In genomic region chr16:2196162-2196980, GRCh38 we compare ENCODE assay signal across 9 cellular contexts. TPM values are rescaled to one million over a fixed set of nuclear protein-coding genes. Genes with fewer than 3 reads are reported as not detected.
DNase-seq lines count a peak whose midpoint lies in the region; ATAC-seq and TF ChIP-seq lines count a peak whose summit lies in the region.
"Had no signal": no experiment of that assay in that cellular context is flagged by ENCODE, and none has a peak within 500 bp of the region (broad histone marks: within the 10 kb centered on the region; RNA-seq: fewer than 3 reads in every experiment).

CASKIN1 (minus strand) TSS chr16:2196605; CDS start chr16:2196432, 173 bp downstream.

- peak within 1 kb of the TSS; percentile 79 to 84 (median 82) for H3K4me3 Mint-ChIP-seq in brain

- no peaks in the 10 kb centered on the region for H3K36me3 Mint-ChIP-seq in brain

- H3K4me3 ChIP-seq in HUES6 (ENCODE audit: low read depth, low read length) = peak within 1 kb of the TSS; percentile 60

- H3K9me3 Mint-ChIP-seq in brain = peaks cover 0 to 6% (median 0%) of the 10 kb centered on the region in 5 experiments

- no peak for TF ChIP-seq CTCF in brain (conservative IDR thresholded peaks at IDR 0.05)

- no peak within 1 kb of the TSS for H3K9ac ChIP-seq in HUES6 (ENCODE audit: low read length)

- H3K9me3 ChIP-seq in HUES6 (ENCODE audit: control insufficient read depth, insufficient read depth, low read depth, low read length) = no peaks in the 10 kb centered on the region

- H3K27ac ChIP-seq in HUES6 (ENCODE audit: low read depth, low read length) = no peak within 1 kb of the TSS

- H3K27me3 ChIP-seq in HUES6 (ENCODE audit: control insufficient read depth, insufficient read depth, low read length) = peaks cover 62% of the 10 kb centered on the region

- DNase-seq in CD1c-positive myeloid dendritic cell (ENCODE audit: extremely low spot score) (peak; percentile 58), myocyte (ENCODE audit: low read depth) (peak; percentile 31), glomerular visceral epithelial cell (ENCODE audit: extremely low spot score) (no peak), NAMALWA (ENCODE audit: low spot score) (no peak)

- no peaks in the 10 kb centered on the region for H3K4me1 ChIP-seq in HUES6 (ENCODE audit: control insufficient read depth, insufficient read depth, low read length)

- ATAC-seq in HG03045 (IDR thresholded peaks at IDR 0.05; ENCODE audit: unreplicated experiment) (no peak), HG02970 (IDR thresholded peaks at IDR 0.05; ENCODE audit: low FRiP score, unreplicated experiment) (no peak)

- peaks cover 18% of the 10 kb centered on the region for H3K4me1 Mint-ChIP-seq in brain

- H3K27me3 Mint-ChIP-seq in brain = peaks cover 15% of the 10 kb centered on the region

- no peak within 1 kb of the TSS for H3K27ac Mint-ChIP-seq in brain

- H3K36me3 ChIP-seq in HUES6 (ENCODE audit: control insufficient read depth, insufficient read depth, low read length) = no peaks in the 10 kb centered on the region

RNA-seq across cellular contexts. Expression of gene CASKIN1, which starts in this region (rescaled TPM):
- 17.2 TPM for polyA plus RNA-seq in brain (ENCODE audit: insufficient read depth, low read depth, low replicate concordance)
- total RNA-seq in myocyte = 1.0 and 1.4 TPM in 2 replicates
- polyA plus RNA-seq in myocyte (2012) = 2.3 TPM
- total RNA-seq: M059J had no signal

Comparison
In these comparisons a context has a peak if more than half of its experiments do, and no peak if none do; other contexts are left out.
1. DNase-seq: peak in CD1c-positive myeloid dendritic cell (single experiment) and myocyte (single experiment); none in glomerular visceral epithelial cell (single experiment) and NAMALWA (single experiment).